8 cellular contexts compared by ENCODE assay signal in genomic region chr6:10412948-10413849, GRCh38. TPM values are rescaled to one million over a fixed set of nuclear protein-coding genes. Genes with fewer than 3 reads are reported as not detected.
DNase-seq lines count a peak whose midpoint lies in the region; ATAC-seq, FAIRE-seq and TF ChIP-seq lines count a peak whose summit lies in the region.

No MANE protein-coding gene starts in this region.

- H3K36me3 ChIP-seq in keratinocyte (ENCODE audit: control insufficient read depth in 2 of 2, extremely low read depth in 1 of 2, insufficient read depth in 2 of 2, low read length in 2 of 2) (peaks cover 5 to 42% of the 10 kb centered on the region in 2 experiments), tibial artery (no peaks in the 10 kb centered on the region)

- DNase-seq in activated naive CD4-positive, alpha-beta T cell treated with anti-CD3 and anti-CD28 coated beads, Interleukin-2, amount 10 ng/mL, durations not matched to agents 7 days and 5 days, result no peak
- DNase-seq in activated naive CD4-positive, alpha-beta T cell treated with Interleukin-2 at 50 U/mL for 16 hours, result no peak
- no peak for DNase-seq in activated T-helper 2 cell treated with anti-CD3 and anti-CD28 coated beads, Interferon-gamma antibody, Interleukin-2, Interleukin-4, amounts not matched to agents 10 μg/mL and 5 μg/mL and 100 μg/mL, durations not matched to agents 14 hours and 24 hours and 36 hours (ENCODE audit: low spot score)
- DNase-seq in keratinocyte (ENCODE audit: low read depth, low spot score) (no peak), tibial artery (no peak), ACHN (no peak), mucosa of gallbladder (ENCODE audit: low spot score) (no peak)

- H3K27me3 Mint-ChIP-seq in activated naive CD4-positive, alpha-beta T cell treated with anti-CD3 and anti-CD28 coated beads, Interleukin-2, amount 10 ng/mL, durations not matched to agents 7 days and 5 days, result peaks cover 91% of the 10 kb centered on the region
- peaks cover 89% of the 10 kb centered on the region for H3K27me3 Mint-ChIP-seq in activated T-helper 2 cell treated with anti-CD3 and anti-CD28 coated beads, Interferon-gamma antibody, Interleukin-2, Interleukin-4, amounts not matched to agents 10 μg/mL and 5 μg/mL and 100 μg/mL, durations not matched to agents 14 hours and 24 hours and 36 hours (ENCODE audit: low read depth)

- H4K20me1 ChIP-seq in keratinocyte (ENCODE audit: control insufficient read depth, extremely low read depth, insufficient read depth, low read length), result peaks cover 24% of the 10 kb centered on the region

- peak overlapping the region; percentile 53 for H3K27ac Mint-ChIP-seq in activated naive CD4-positive, alpha-beta T cell treated with anti-CD3 and anti-CD28 coated beads, Interleukin-2, amount 10 ng/mL, durations not matched to agents 7 days and 5 days
- peak overlapping the region; percentile 62 for H3K27ac Mint-ChIP-seq in activated T-helper 2 cell treated with anti-CD3 and anti-CD28 coated beads, Interferon-gamma antibody, Interleukin-2, Interleukin-4, amounts not matched to agents 10 μg/mL and 5 μg/mL and 100 μg/mL, durations not matched to agents 14 hours and 24 hours and 36 hours

- H2AFZ ChIP-seq in keratinocyte (ENCODE audit: control insufficient read depth, low read length), result no peak overlapping the region

- peak overlapping the region; percentile 100 for H3K9ac ChIP-seq in keratinocyte (ENCODE audit: control insufficient read depth, extremely low read depth, insufficient read depth, low read length)

- H3K27me3 ChIP-seq in keratinocyte (ENCODE audit: control insufficient read depth, extremely low read depth, insufficient read depth, low read length), result no peaks in the 10 kb centered on the region
- peaks cover 4 to 95% of the 10 kb centered on the region in 2 donors for H3K27me3 ChIP-seq in tibial artery

- intact Hi-C loops in activated T-helper 2 cell treated with anti-CD3 and anti-CD28 coated beads, Interferon-gamma antibody, Interleukin-2, Interleukin-4, amounts not matched to agents 10 μg/mL and 5 μg/mL and 100 μg/mL, durations not matched to agents 14 hours and 24 hours and 36 hours (cut with micrococcal nuclease), result loop anchor here (1.0 to 5.0 kb wide), 2 partner anchors 9 to 474 kb away; partner anchors contain the start of gene SYCP2L
- intact Hi-C loops in tibial artery (cut with DNase I; ENCODE audit: low total_unique reads), result no loop called here

- no peak for TF ChIP-seq CTCF in keratinocyte (optimal IDR thresholded peaks at IDR 0.05 in 1 of 3, IDR thresholded peaks at IDR 0.05 in 1 of 3, conservative IDR thresholded peaks at IDR 0.05 in 1 of 3; ENCODE audit: extremely low read depth in 1 of 3, insufficient read depth in 2 of 3, low read length in 3 of 3)
- TF ChIP-seq CTCF in tibial artery (IDR thresholded peaks at IDR 0.05), result no peak

- peak; percentile 29 for ATAC-seq in HG03520 (IDR thresholded peaks at IDR 0.05; ENCODE audit: unreplicated experiment)

- H3K4me3 ChIP-seq in keratinocyte (ENCODE audit: control insufficient read depth in 2 of 3, extremely low read depth in 1 of 3, insufficient read depth in 2 of 3, low read depth in 1 of 3, low read length in 3 of 3) (peak overlapping the region; percentile 65 to 99 (median 88)), tibial artery (peak overlapping the region; percentile 72 to 78)

- H3K4me1 ChIP-seq in keratinocyte (ENCODE audit: control insufficient read depth, extremely low read depth, insufficient read depth, low read length), result peaks cover 8% of the 10 kb centered on the region
- peaks cover 9 to 43% (median 41%) of the 10 kb centered on the region in 4 donors for H3K4me1 ChIP-seq in tibial artery

- dilution Hi-C loops in keratinocyte (cut with MboI; ENCODE audit: extremely low pct_ligation_motif_present, low sequenced_read_pairs), result no loop called here

- peaks cover 97% of the 10 kb centered on the region for H3K79me2 ChIP-seq in keratinocyte (ENCODE audit: control insufficient read depth, insufficient read depth, low read length)

- no peak for FAIRE-seq in keratinocyte (lab: Jason Lieb, UNC)

- H3K9me3 ChIP-seq in keratinocyte (ENCODE audit: control insufficient read depth, low read depth, low read length) (no peaks in the 10 kb centered on the region), tibial artery (no peaks in the 10 kb centered on the region)

- H3K4me3 Mint-ChIP-seq in activated naive CD4-positive, alpha-beta T cell treated with anti-CD3 and anti-CD28 coated beads, Interleukin-2, amount 10 ng/mL, durations not matched to agents 7 days and 5 days, result peak overlapping the region; percentile 72
- H3K4me3 Mint-ChIP-seq in activated T-helper 2 cell treated with anti-CD3 and anti-CD28 coated beads, Interferon-gamma antibody, Interleukin-2, Interleukin-4, amounts not matched to agents 10 μg/mL and 5 μg/mL and 100 μg/mL, durations not matched to agents 14 hours and 24 hours and 36 hours (ENCODE audit: low read depth), result peak overlapping the region; percentile 84

- H3K9me3 Mint-ChIP-seq in activated naive CD4-positive, alpha-beta T cell treated with anti-CD3 and anti-CD28 coated beads, Interleukin-2, amount 10 ng/mL, durations not matched to agents 7 days and 5 days, result peaks cover 21% of the 10 kb centered on the region
- H3K9me3 Mint-ChIP-seq in activated T-helper 2 cell treated with anti-CD3 and anti-CD28 coated beads, Interferon-gamma antibody, Interleukin-2, Interleukin-4, amounts not matched to agents 10 μg/mL and 5 μg/mL and 100 μg/mL, durations not matched to agents 14 hours and 24 hours and 36 hours, result peaks cover 10% of the 10 kb centered on the region

- H3K4me2 ChIP-seq in keratinocyte (ENCODE audit: control insufficient read depth, extremely low read depth, insufficient read depth, low read depth, low read length), result peak overlapping the region; percentile 62

- H3K9me1 ChIP-seq in keratinocyte (ENCODE audit: control insufficient read depth, extremely low read depth, insufficient read depth, low read length), result no peaks in the 10 kb centered on the region

- CTCF ChIA-PET in activated naive CD4-positive, alpha-beta T cell treated with anti-CD3 and anti-CD28 coated beads, Interleukin-2, amount 10 ng/mL, durations not matched to agents 7 days and 5 days (lab: Charles Lee), result interaction anchor here (0.5 to 0.6 kb wide), 2 partner anchors 569 to 722 kb away, joined by 3 read pairs; no protein-coding TSS in a partner anchor

- in situ Hi-C loops in ACHN (cut with HindIII; ENCODE audit: low pct_ligation_motif_present, low pct_unique_long_range_greater_than_20kb, low sequenced_read_pairs), result no loop called here

- peaks cover 43% of the 10 kb centered on the region for H3K36me3 Mint-ChIP-seq in activated naive CD4-positive, alpha-beta T cell treated with anti-CD3 and anti-CD28 coated beads, Interleukin-2, amount 10 ng/mL, durations not matched to agents 7 days and 5 days
- H3K36me3 Mint-ChIP-seq in activated T-helper 2 cell treated with anti-CD3 and anti-CD28 coated beads, Interferon-gamma antibody, Interleukin-2, Interleukin-4, amounts not matched to agents 10 μg/mL and 5 μg/mL and 100 μg/mL, durations not matched to agents 14 hours and 24 hours and 36 hours (ENCODE audit: low read depth), result peaks cover 15% of the 10 kb centered on the region

- H3K27ac ChIP-seq in keratinocyte (ENCODE audit: control insufficient read depth, insufficient read depth, low read length) (peak overlapping the region; percentile 100), tibial artery (peak overlapping the region in 1 of 2 donors; percentile 89)

- peaks cover 53% of the 10 kb centered on the region for H3K4me1 Mint-ChIP-seq in activated naive CD4-positive, alpha-beta T cell treated with anti-CD3 and anti-CD28 coated beads, Interleukin-2, amount 10 ng/mL, durations not matched to agents 7 days and 5 days
- H3K4me1 Mint-ChIP-seq in activated T-helper 2 cell treated with anti-CD3 and anti-CD28 coated beads, Interferon-gamma antibody, Interleukin-2, Interleukin-4, amounts not matched to agents 10 μg/mL and 5 μg/mL and 100 μg/mL, durations not matched to agents 14 hours and 24 hours and 36 hours (ENCODE audit: low read depth), result peaks cover 32% of the 10 kb centered on the region

RNA-seq across cellular contexts. Expression of gene TFAP2A, which starts 1.7 kb away (rescaled TPM):
- 0.23 TPM in 1 of 2 replicates, not detected in the other for total RNA-seq in activated T-helper 2 cell treated with anti-CD3 and anti-CD28 coated beads, Interferon-gamma antibody, Interleukin-2, Interleukin-4, amounts not matched to agents 10 μg/mL and 5 μg/mL and 100 μg/mL, durations not matched to agents 14 hours and 24 hours and 36 hours
- 25.5 to 30.2 TPM (median 27.7 TPM) in 3 replicates for polyA plus RNA-seq in keratinocyte
- 88.1 TPM for polyA plus RNA-seq in keratinocyte (2011; ENCODE audit: low read depth)
- 28.5 and 39.0 TPM in 2 replicates for polyA plus RNA-seq in keratinocyte (2011; cell fraction: cytosol; rRNA removed)
- 104 and 128 TPM in 2 replicates for polyA plus RNA-seq in keratinocyte (2011; cell fraction: nucleus; rRNA removed)
- 64.1 and 117 TPM in 2 replicates for polyA plus RNA-seq in keratinocyte (2012; ENCODE audit: low replicate concordance)
- 26.9 to 42.3 TPM (median 32.3 TPM) in 3 replicates for polyA minus RNA-seq in keratinocyte
- 55.2 TPM for polyA minus RNA-seq in keratinocyte (2011; cell fraction: cytosol; rRNA and poly(A)+ RNA removed)
- polyA minus RNA-seq in keratinocyte (2011; cell fraction: nucleus; rRNA and poly(A)+ RNA removed), result 65.1 and 87.0 TPM in 2 replicates
- 0.89 TPM for total RNA-seq in mucosa of gallbladder
